ENCODE assay signal across 8 cellular contexts in the genomic region with DNA sequence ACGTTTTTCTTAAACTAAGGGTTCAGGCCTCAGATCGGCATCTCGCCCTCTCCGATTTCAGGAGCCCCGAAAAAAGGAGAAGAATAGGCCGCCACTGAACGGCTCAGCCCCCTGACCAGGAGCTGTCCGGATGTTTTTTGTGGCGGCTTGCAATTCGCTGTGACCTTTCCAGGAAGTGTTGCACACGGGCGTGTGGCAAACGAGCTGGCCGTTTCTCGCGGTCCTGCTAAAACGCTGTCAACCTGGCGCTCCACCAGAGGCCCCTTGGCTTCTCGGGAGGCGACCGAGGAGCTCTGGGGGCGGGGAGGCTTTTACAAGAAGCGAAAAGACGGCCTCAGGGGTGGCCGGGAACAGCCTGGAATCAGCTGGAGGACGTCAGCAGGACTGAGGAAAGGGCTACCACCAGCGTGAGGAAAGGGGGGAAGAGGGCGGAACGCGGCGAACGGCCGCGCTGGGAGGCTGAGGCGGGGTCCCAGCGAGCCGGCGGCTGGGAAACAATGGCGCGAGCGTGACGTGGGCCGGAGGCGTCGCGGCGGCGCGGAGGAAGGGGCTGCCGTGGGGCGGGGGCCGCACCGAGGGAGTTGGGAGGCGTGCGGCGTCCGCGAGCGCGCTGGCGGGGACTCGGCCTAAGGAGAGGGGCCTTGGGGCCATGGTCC. TPM values are rescaled to one million over a fixed set of nuclear protein-coding genes. Genes with fewer than 3 reads are reported as not detected.
A peak's percentile ranks its signal among the peaks of the same experiment; 100 is the strongest.
DNase-seq lines count a peak whose midpoint lies in the region; ATAC-seq and TF ChIP-seq lines count a peak whose summit lies in the region.

No MANE protein-coding gene starts in this region.

- H3K9me3 ChIP-seq in right cardiac atrium (ENCODE audit: control insufficient read depth, low read length) (no peaks in the 10 kb centered on the region), vagina (no peaks in the 10 kb centered on the region)

- no peaks in the 10 kb centered on the region for H3K27me3 ChIP-seq in right cardiac atrium (ENCODE audit: control insufficient read depth, insufficient read depth)
- no peaks in the 10 kb centered on the region for H3K27me3 ChIP-seq in vagina

- H3K4me3 ChIP-seq in right cardiac atrium (ENCODE audit: low read length), result peak overlapping the region; percentile 92
- peak overlapping the region; percentile 91 to 95 for H3K4me3 ChIP-seq in vagina

- H3K4me1 ChIP-seq in right cardiac atrium (ENCODE audit: control insufficient read depth, insufficient read depth, low read length), result peaks cover 3% of the 10 kb centered on the region
- H3K4me1 ChIP-seq in vagina, result peaks cover 52% of the 10 kb centered on the region

- DNase-seq in GM04503 (ENCODE audit: low read depth) (peak; percentile 41), H4 (ENCODE audit: low spot score) (peak; percentile 75), M059J (ENCODE audit: low read depth) (peak; percentile 83), T-helper 1 cell (peak; percentile 22 to 77 (median 25)), anterior cingulate cortex (lab: John Stamatoyannopoulos, UW) (peak in 57 of 58 donors; percentile 5 to 85 (median 68)), right cardiac atrium (peak; percentile 89 to 94 (median 93)), pulmonary artery endothelial cell (ENCODE audit: low read depth, low spot score) (peak; percentile 71), vagina (ENCODE audit: extremely low spot score in 2 of 2) (peak in 1 of 2 donors; percentile 89)

- peak in 1 of 3 experiments; percentile 5 for TF ChIP-seq CTCF in vagina (IDR thresholded peaks at IDR 0.05)

- peak; percentile 78 to 81 for ATAC-seq in right cardiac atrium

- H3K36me3 ChIP-seq in vagina, result no peaks in the 10 kb centered on the region

- intact Hi-C loops in right cardiac atrium (cut with DNase I), result no loop called here
- intact Hi-C loops in vagina (cut with DNase I), result no loop called here

- WGBS in right cardiac atrium, result under 1% methylated on average over 62 of the region's 62 CpGs

- H3K27ac ChIP-seq in right cardiac atrium (ENCODE audit: low read length), result peak overlapping the region; percentile 93
- peak overlapping the region; percentile 98 for H3K27ac ChIP-seq in vagina

- no peak for TF ChIP-seq POLR2A in vagina (IDR thresholded peaks at IDR 0.05)

RNA-seq across cellular contexts. Expression of gene NT5C2, which starts 0.5 kb away (rescaled TPM):
- total RNA-seq in H4 (2014; rRNA removed; shearing (Covaris generic)), result 27.3 and 31.6 TPM in 2 replicates
- total RNA-seq in M059J (2014; rRNA removed; shearing (Covaris generic)), result 43.8 and 71.4 TPM in 2 replicates
- 10 to 100 TPM; 34.7 to 46.1 (median 39.4) TPM for total RNA-seq in right cardiac atrium
- 23.3 TPM for polyA plus RNA-seq in right cardiac atrium
- total RNA-seq in pulmonary artery endothelial cell, result 43.3 and 55.1 TPM in 2 replicates
- 71.2 TPM for total RNA-seq in vagina

RNA-seq across cellular contexts. Expression of gene RPEL1, which starts 53.1 kb away (rescaled TPM):
- 0.08 TPM in 1 of 2 replicates, not detected in the other for total RNA-seq in H4 (2014; rRNA removed; shearing (Covaris generic))
- 0.12 TPM in 1 of 2 replicates, not detected in the other for total RNA-seq in M059J (2014; rRNA removed; shearing (Covaris generic))
- total RNA-seq in right cardiac atrium (not detected), pulmonary artery endothelial cell (0.07 and 0.13 TPM in 2 replicates), vagina (not detected)
- not detected for polyA plus RNA-seq in right cardiac atrium
